ENCODE assay signal across 1 cellular context in genomic region chr1:232476538-232476950, GRCh38.
TF ChIP-seq lines count a peak whose summit lies in the region.

No MANE protein-coding gene starts in this region.

TF ChIP-seq in IMR-90, 13 proteins besides CTCF, POLR2A, EP300 and RAD21 (continued from another document):
- TF ChIP-seq NFE2L2 (IDR thresholded peaks at IDR 0.05; ENCODE audit: low read depth, low read length) (no peak), CHD1 (IDR thresholded peaks at IDR 0.05; ENCODE audit: low read depth, low read length) (no peak), CEBPB (IDR thresholded peaks at IDR 0.05; ENCODE audit: low read depth, low read length) (no peak), SMC3 (IDR thresholded peaks at IDR 0.05; ENCODE audit: low read depth, low read length) (no peak), MXI1 (IDR thresholded peaks at IDR 0.05; ENCODE audit: borderline replicate concordance, low read depth, low read length) (no peak), RFX5 (IDR thresholded peaks at IDR 0.05; ENCODE audit: low read depth, low read length) (no peak), BHLHE40 (IDR thresholded peaks at IDR 0.05; ENCODE audit: low read depth, low read length) (no peak)
- TF ChIP-seq, protein P1, sequence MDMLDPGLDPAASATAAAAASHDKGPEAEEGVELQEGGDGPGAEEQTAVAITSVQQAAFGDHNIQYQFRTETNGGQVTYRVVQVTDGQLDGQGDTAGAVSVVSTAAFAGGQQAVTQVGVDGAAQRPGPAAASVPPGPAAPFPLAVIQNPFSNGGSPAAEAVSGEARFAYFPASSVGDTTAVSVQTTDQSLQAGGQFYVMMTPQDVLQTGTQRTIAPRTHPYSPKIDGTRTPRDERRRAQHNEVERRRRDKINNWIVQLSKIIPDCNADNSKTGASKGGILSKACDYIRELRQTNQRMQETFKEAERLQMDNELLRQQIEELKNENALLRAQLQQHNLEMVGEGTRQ (IDR thresholded peaks at IDR 0.05; ENCODE audit: low read depth, low read length) = no peak
- TF ChIP-seq, protein P2, sequence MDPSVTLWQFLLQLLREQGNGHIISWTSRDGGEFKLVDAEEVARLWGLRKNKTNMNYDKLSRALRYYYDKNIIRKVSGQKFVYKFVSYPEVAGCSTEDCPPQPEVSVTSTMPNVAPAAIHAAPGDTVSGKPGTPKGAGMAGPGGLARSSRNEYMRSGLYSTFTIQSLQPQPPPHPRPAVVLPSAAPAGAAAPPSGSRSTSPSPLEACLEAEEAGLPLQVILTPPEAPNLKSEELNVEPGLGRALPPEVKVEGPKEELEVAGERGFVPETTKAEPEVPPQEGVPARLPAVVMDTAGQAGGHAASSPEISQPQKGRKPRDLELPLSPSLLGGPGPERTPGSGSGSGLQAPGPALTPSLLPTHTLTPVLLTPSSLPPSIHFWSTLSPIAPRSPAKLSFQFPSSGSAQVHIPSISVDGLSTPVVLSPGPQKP (IDR thresholded peaks at IDR 0.05; ENCODE audit: borderline replicate concordance, low read depth, low read length) = no peak
